Comparison of ENCODE assay signal across 1 cellular context in genomic region chr2:112646791-112647720, GRCh38.
TF ChIP-seq lines count a peak whose summit lies in the region.

No MANE protein-coding gene starts in this region.

TF ChIP-seq in K562, 482 proteins besides CTCF, POLR2A, EP300 and RAD21 (continued from another document):
- TF ChIP-seq, protein P1, sequence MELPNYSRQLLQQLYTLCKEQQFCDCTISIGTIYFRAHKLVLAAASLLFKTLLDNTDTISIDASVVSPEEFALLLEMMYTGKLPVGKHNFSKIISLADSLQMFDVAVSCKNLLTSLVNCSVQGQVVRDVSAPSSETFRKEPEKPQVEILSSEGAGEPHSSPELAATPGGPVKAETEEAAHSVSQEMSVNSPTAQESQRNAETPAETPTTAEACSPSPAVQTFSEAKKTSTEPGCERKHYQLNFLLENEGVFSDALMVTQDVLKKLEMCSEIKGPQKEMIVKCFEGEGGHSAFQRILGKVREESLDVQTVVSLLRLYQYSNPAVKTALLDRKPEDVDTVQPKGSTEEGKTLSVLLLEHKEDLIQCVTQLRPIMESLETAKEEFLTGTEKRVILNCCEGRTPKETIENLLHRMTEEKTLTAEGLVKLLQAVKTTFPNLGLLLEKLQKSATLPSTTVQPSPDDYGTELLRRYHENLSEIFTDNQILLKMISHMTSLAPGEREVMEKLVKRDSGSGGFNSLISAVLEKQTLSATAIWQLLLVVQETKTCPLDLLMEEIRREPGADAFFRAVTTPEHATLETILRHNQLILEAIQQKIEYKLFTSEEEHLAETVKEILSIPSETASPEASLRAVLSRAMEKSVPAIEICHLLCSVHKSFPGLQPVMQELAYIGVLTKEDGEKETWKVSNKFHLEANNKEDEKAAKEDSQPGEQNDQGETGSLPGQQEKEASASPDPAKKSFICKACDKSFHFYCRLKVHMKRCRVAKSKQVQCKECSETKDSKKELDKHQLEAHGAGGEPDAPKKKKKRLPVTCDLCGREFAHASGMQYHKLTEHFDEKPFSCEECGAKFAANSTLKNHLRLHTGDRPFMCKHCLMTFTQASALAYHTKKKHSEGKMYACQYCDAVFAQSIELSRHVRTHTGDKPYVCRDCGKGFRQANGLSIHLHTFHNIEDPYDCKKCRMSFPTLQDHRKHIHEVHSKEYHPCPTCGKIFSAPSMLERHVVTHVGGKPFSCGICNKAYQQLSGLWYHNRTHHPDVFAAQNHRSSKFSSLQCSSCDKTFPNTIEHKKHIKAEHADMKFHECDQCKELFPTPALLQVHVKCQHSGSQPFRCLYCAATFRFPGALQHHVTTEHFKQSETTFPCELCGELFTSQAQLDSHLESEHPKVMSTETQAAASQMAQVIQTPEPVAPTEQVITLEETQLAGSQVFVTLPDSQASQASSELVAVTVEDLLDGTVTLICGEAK (IDR thresholded peaks at IDR 0.05) = 0 out of 2 replicates have a peak, but pooled peaks have one; percentile 19
- TF ChIP-seq, protein P1 (CRISPR knock-in tag; IDR thresholded peaks at IDR 0.05) = no peak
- TF ChIP-seq C11orf30 (IDR thresholded peaks at IDR 0.05; ENCODE audit: low read depth) = 0 out of 2 replicates have a peak, but pooled peaks have one; percentile 9
- TF ChIP-seq ELF4 (CRISPR knock-in tag; IDR thresholded peaks at IDR 0.05) = 0 out of 2 replicates have a peak, but pooled peaks have one; percentile 16
- no peak for TF ChIP-seq ZSCAN32 (CRISPR knock-in tag; IDR thresholded peaks at IDR 0.05)
- peak; percentile 94 for TF ChIP-seq PKNOX1 (IDR thresholded peaks at IDR 0.05)
- TF ChIP-seq SRSF3 (IDR thresholded peaks at IDR 0.05; ENCODE audit: insufficient read depth, low read length) = no peak
- 0 out of 2 replicates have a peak, but pooled peaks have one; percentile 14 for TF ChIP-seq SMARCA4 (IDR thresholded peaks at IDR 0.05)
- TF ChIP-seq RFX5 (IDR thresholded peaks at IDR 0.05; ENCODE audit: low read depth, low read length) = peak; percentile 57
- no peak for TF ChIP-seq BMI1 (IDR thresholded peaks at IDR 0.05; ENCODE audit: low read length)
- peak; percentile 32; the same call in 1 of the 2 replicates for TF ChIP-seq MAFF (IDR thresholded peaks at IDR 0.05; ENCODE audit: low read length)
- no peak for TF ChIP-seq NFXL1 (CRISPR knock-in tag; IDR thresholded peaks at IDR 0.05)
- TF ChIP-seq SIN3A (IDR thresholded peaks at IDR 0.05; ENCODE audit: borderline replicate concordance in 2 of 2, control insufficient read depth in 1 of 2, low read depth in 2 of 2, low read length in 2 of 2) = 0 out of 4 replicates have a peak, but pooled peaks of 1 of the 2 experiments have one; percentile 19
- peak; percentile 87 for TF ChIP-seq CTBP1 (IDR thresholded peaks at IDR 0.05; ENCODE audit: borderline replicate concordance)
- TF ChIP-seq HNRNPLL (IDR thresholded peaks at IDR 0.05; ENCODE audit: low read depth, low read length, poor library complexity, severe bottlenecking) = no peak
- no peak for TF ChIP-seq IFI16 (CRISPR knock-in tag; IDR thresholded peaks at IDR 0.05)
- no peak for TF ChIP-seq MAZ (CRISPR knock-in tag; conservative IDR thresholded peaks at IDR 0.05 in 1 of 2, IDR thresholded peaks at IDR 0.05 in 1 of 2)
- no peak for TF ChIP-seq PHTF2 (CRISPR knock-in tag; IDR thresholded peaks at IDR 0.05)
- TF ChIP-seq POLR2AphosphoS5 (IDR thresholded peaks at IDR 0.05; ENCODE audit: control insufficient read depth, insufficient read depth, low read depth, low read length) = 0 out of 2 replicates have a peak, but pooled peaks have one; percentile 19
